ENCODE assay signal across 19 cellular contexts in genomic region chr17:61720016-61720795, GRCh38.
"Had no signal": no experiment of that assay in that cellular context is flagged by ENCODE, and none has a peak within 500 bp of the region (broad histone marks: within the 10 kb centered on the region; RNA-seq: fewer than 3 reads in every experiment).

No MANE protein-coding gene starts in this region.

- DNase-seq: activated CD4-positive, alpha-beta T cell treated with anti-CD3 and anti-CD28 coated beads for 48 hours; activated CD4-positive, CD25-positive, alpha-beta regulatory T cell; activated CD8-positive, alpha-beta T cell treated with anti-CD3 and anti-CD28 coated beads for 36 hours; activated naive CD4-positive, alpha-beta T cell treated with Interleukin-2 at 50 U/mL for 16 hours; activated T-cell treated with anti-CD3 and anti-CD28 coated beads, Interleukin-2, amount 50 U/mL, for 1 hour; anterior cingulate cortex; effector memory CD8-positive, alpha-beta T cell; heart right ventricle; immature natural killer cell; left ventricle myocardium superior; nephron progenitor cell; occipital lobe; posterior cingulate gyrus; sigmoid colon; stimulated activated CD8-positive, alpha-beta memory T cell treated with anti-CD3 and anti-CD28 coated beads, Interleukin-4, amount 100 ng/mL, for 48 hours; stimulated activated naive CD4-positive, alpha-beta T cell; tibial artery had no signal

- H3K4me1 Mint-ChIP-seq: immature natural killer cell, nephron progenitor cell had no signal

- H3K27ac Mint-ChIP-seq: activated CD8-positive, alpha-beta T cell treated with anti-CD3 and anti-CD28 coated beads for 36 hours; activated T-helper 2 cell treated with anti-CD3 and anti-CD28 coated beads, Interferon-gamma antibody, Interleukin-2, Interleukin-4, amounts not matched to agents 10 μg/mL and 5 μg/mL and 100 μg/mL, durations not matched to agents 14 hours and 24 hours and 36 hours; effector memory CD8-positive, alpha-beta T cell; immature natural killer cell; nephron progenitor cell; T-helper 2 cell treated with Interferon-gamma antibody and Interleukin-4, amounts not matched to agents 5 μg/mL and 100 μg/mL, for 36 hours had no signal

- H3K27me3 ChIP-seq: heart right ventricle, sigmoid colon, tibial artery had no signal

- H3K27me3 Mint-ChIP-seq: activated CD8-positive, alpha-beta T cell treated with anti-CD3 and anti-CD28 coated beads for 36 hours; effector memory CD8-positive, alpha-beta T cell had no signal

- H3K4me3 Mint-ChIP-seq: activated CD8-positive, alpha-beta T cell treated with anti-CD3 and anti-CD28 coated beads for 36 hours; effector memory CD8-positive, alpha-beta T cell; immature natural killer cell; nephron progenitor cell; T-helper 2 cell treated with Interferon-gamma antibody and Interleukin-4, amounts not matched to agents 5 μg/mL and 100 μg/mL, for 36 hours had no signal

- H3K27ac ChIP-seq: heart right ventricle, sigmoid colon, tibial artery had no signal

- H3K4me3 ChIP-seq: heart right ventricle, sigmoid colon, tibial artery had no signal
